ENCODE assay signal across 9 cellular contexts in the genomic region with DNA sequence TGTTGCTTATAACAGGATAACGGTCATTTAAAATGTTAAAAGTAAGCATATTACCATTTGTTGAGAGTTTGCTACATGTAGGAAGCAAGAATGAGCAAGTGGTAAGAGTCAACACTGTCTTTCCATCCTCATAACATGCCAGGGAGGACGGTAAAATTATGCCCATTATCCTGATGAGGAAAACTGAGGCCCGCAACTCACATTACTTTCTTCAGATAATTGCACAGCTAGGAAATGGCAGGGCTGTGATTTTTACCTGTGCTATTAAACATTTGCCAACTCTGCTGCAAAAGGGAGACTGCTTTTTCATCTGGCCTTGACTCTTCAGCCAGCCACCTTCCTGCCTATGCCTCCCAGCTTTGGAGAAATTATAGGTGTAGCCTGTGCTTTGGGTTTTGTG.
"Had no signal": no experiment of that assay in that cellular context is flagged by ENCODE, and none has a peak within 500 bp of the region (broad histone marks: within the 10 kb centered on the region; RNA-seq: fewer than 3 reads in every experiment).

No MANE protein-coding gene starts in this region.

- H2AFZ ChIP-seq: GM23338 had no signal

- H3K4me3 Mint-ChIP-seq: GM23338 had no signal

- ATAC-seq: GM23338, HCT116 had no signal

- H3K4me2 ChIP-seq: GM23338, KMS-11 had no signal

- H3K27ac Mint-ChIP-seq: GM23338 had no signal

- H3K9me3 ChIP-seq: HAP-1 had no signal

- H3K27ac ChIP-seq: HL-60, KMS-11 had no signal

- H3K4me3 ChIP-seq: GM23338, HAP-1 had no signal

- H3K36me3 ChIP-seq: HAP-1 had no signal

- H3K9ac ChIP-seq: KMS-11 had no signal

- H3K4me1 ChIP-seq: HAP-1 had no signal

- DNase-seq: H7, IMR-90, Karpas-422, KBM-7 had no signal
